Comparison of ENCODE assay signal across 26 cellular contexts in genomic region chr13:31101511-31102170, GRCh38.
DNase-seq lines count a peak whose midpoint lies in the region; ATAC-seq, FAIRE-seq and TF ChIP-seq lines count a peak whose summit lies in the region.
"Had no signal": no experiment of that assay in that cellular context is flagged by ENCODE, and none has a peak within 500 bp of the region (broad histone marks: within the 10 kb centered on the region; RNA-seq: fewer than 3 reads in every experiment).

No MANE protein-coding gene starts in this region.

- CTCF ChIA-PET in activated CD4-positive, alpha-beta memory T cell treated with anti-CD3 and anti-CD28 coated beads, Interleukin-2, amount 10 ng/mL, durations not matched to agents 7 days and 5 days (lab: Charles Lee), result no interaction called here

- DNase-seq in Right ventricle myocardium superior (no peak), cardiac septum (ENCODE audit: low spot score) (no peak), bronchial epithelial cell (ENCODE audit: low read depth) (no peak), islet precursor cell (peak; percentile 55), epidermal melanocyte (ENCODE audit: insufficient read length, low spot score) (no peak)
- no peak for DNase-seq in stimulated activated naive CD4-positive, alpha-beta T cell treated with Interleukin-2 at 50 U/mL for 16 hours (lab: John Stamatoyannopoulos, UW)
- no peak for DNase-seq in activated CD4-positive, alpha-beta memory T cell treated with anti-CD3 and anti-CD28 coated beads, Interleukin-2, amount 10 ng/mL, durations not matched to agents 7 days and 5 days
- no peak for DNase-seq in activated T-cell treated with anti-CD3 and anti-CD28 coated beads, Interleukin-2, amount 50 U/mL, for 4 hours
- DNase-seq: activated CD4-positive, alpha-beta T cell treated with anti-CD3 and anti-CD28 coated beads, Interleukin-2, amount 10 ng/mL, durations not matched to agents 7 days and 5 days; activated CD8-positive, alpha-beta memory T cell treated with anti-CD3 and anti-CD28 coated beads, Interleukin-2, amount 10 ng/mL, durations not matched to agents 7 days and 5 days; activated naive CD4-positive, alpha-beta T cell treated with anti-CD3 and anti-CD28 coated beads, Interleukin-2, amount 10 ng/mL, durations not matched to agents 7 days and 5 days; amniotic stem cell; DMS79 treated with DMSO at 0.1 percent for 48 hours; mesendoderm; NCI-H2029 treated with DMSO at 0.1 percent for 48 hours; NCI-H345; NCI-H774; right lobe of liver; stimulated activated CD8-positive, alpha-beta memory T cell treated with anti-CD3 and anti-CD28 coated beads, Interleukin-4, amount 100 ng/mL, for 48 hours; transverse colon; WERI-Rb-1 had no signal

- FAIRE-seq in bronchial epithelial cell (lab: Jason Lieb, UNC), result peak; percentile 13
- FAIRE-seq: A204.1, HepG2 had no signal

- no peak overlapping the region for H3K4me3 Mint-ChIP-seq in activated CD4-positive, alpha-beta memory T cell treated with anti-CD3 and anti-CD28 coated beads, Interleukin-2, amount 10 ng/mL, durations not matched to agents 7 days and 5 days
- no peak overlapping the region for H3K4me3 Mint-ChIP-seq in activated T-cell treated with anti-CD3 and anti-CD28 coated beads, Interleukin-2, amount 50 U/mL, for 4 hours
- H3K4me3 Mint-ChIP-seq: activated CD4-positive, alpha-beta T cell treated with anti-CD3 and anti-CD28 coated beads, Interleukin-2, amount 10 ng/mL, durations not matched to agents 7 days and 5 days; activated CD8-positive, alpha-beta memory T cell treated with anti-CD3 and anti-CD28 coated beads, Interleukin-2, amount 10 ng/mL, durations not matched to agents 7 days and 5 days; activated naive CD4-positive, alpha-beta T cell treated with anti-CD3 and anti-CD28 coated beads, Interleukin-2, amount 10 ng/mL, durations not matched to agents 7 days and 5 days; dendritic cell treated with granulocyte-macrophage colony-stimulating factor and Interleukin-4, amounts not matched to agents 40 ng/mL and 50 ng/mL, for 4 days; nephron had no signal

- TF ChIP-seq CTCF in bronchial epithelial cell (IDR thresholded peaks at IDR 0.05; ENCODE audit: insufficient read depth, low read length, severe bottlenecking), result no peak

- intact Hi-C loops in Right ventricle myocardium superior (cut with DNase I), result no loop called here
- intact Hi-C loops in cardiac septum (cut with DNase I), result no loop called here

- H3K9me3 Mint-ChIP-seq in activated CD4-positive, alpha-beta memory T cell treated with anti-CD3 and anti-CD28 coated beads, Interleukin-2, amount 10 ng/mL, durations not matched to agents 7 days and 5 days, result no peaks in the 10 kb centered on the region
- no peaks in the 10 kb centered on the region for H3K9me3 Mint-ChIP-seq in activated T-cell treated with anti-CD3 and anti-CD28 coated beads, Interleukin-2, amount 50 U/mL, for 4 hours
- H3K9me3 Mint-ChIP-seq: activated CD4-positive, alpha-beta T cell treated with anti-CD3 and anti-CD28 coated beads, Interleukin-2, amount 10 ng/mL, durations not matched to agents 7 days and 5 days; activated naive CD4-positive, alpha-beta T cell treated with anti-CD3 and anti-CD28 coated beads, Interleukin-2, amount 10 ng/mL, durations not matched to agents 7 days and 5 days; dendritic cell treated with granulocyte-macrophage colony-stimulating factor and Interleukin-4, amounts not matched to agents 40 ng/mL and 50 ng/mL, for 4 days; nephron had no signal

- POLR2A ChIA-PET in activated CD4-positive, alpha-beta memory T cell treated with anti-CD3 and anti-CD28 coated beads, Interleukin-2, amount 10 ng/mL, durations not matched to agents 7 days and 5 days (lab: Charles Lee), result no interaction called here

- ATAC-seq in Right ventricle myocardium superior (ENCODE audit: poor library complexity), result peak; percentile 88
- ATAC-seq in activated T-cell treated with anti-CD3 and anti-CD28 coated beads, Interleukin-2, amount 50 U/mL, for 4 hours, result no peak
- ATAC-seq: activated CD8-positive, alpha-beta memory T cell treated with anti-CD3 and anti-CD28 coated beads, Interleukin-2, amount 10 ng/mL, durations not matched to agents 7 days and 5 days; HCT116; HepG2; right lobe of liver had no signal

- H3K27ac Mint-ChIP-seq in activated CD4-positive, alpha-beta memory T cell treated with anti-CD3 and anti-CD28 coated beads, Interleukin-2, amount 10 ng/mL, durations not matched to agents 7 days and 5 days, result no peak overlapping the region
- H3K27ac Mint-ChIP-seq: activated CD4-positive, alpha-beta T cell treated with anti-CD3 and anti-CD28 coated beads, Interleukin-2, amount 10 ng/mL, durations not matched to agents 7 days and 5 days; activated CD8-positive, alpha-beta memory T cell treated with anti-CD3 and anti-CD28 coated beads, Interleukin-2, amount 10 ng/mL, durations not matched to agents 7 days and 5 days; activated naive CD4-positive, alpha-beta T cell treated with anti-CD3 and anti-CD28 coated beads, Interleukin-2, amount 10 ng/mL, durations not matched to agents 7 days and 5 days; dendritic cell treated with granulocyte-macrophage colony-stimulating factor and Interleukin-4, amounts not matched to agents 40 ng/mL and 50 ng/mL, for 4 days; nephron had no signal

- no peaks in the 10 kb centered on the region for H3K36me3 ChIP-seq in bronchial epithelial cell (ENCODE audit: control insufficient read depth, insufficient read depth, low read length)
- H3K36me3 ChIP-seq: right lobe of liver, transverse colon, WERI-Rb-1 had no signal

- H3K4me1 Mint-ChIP-seq in activated CD4-positive, alpha-beta memory T cell treated with anti-CD3 and anti-CD28 coated beads, Interleukin-2, amount 10 ng/mL, durations not matched to agents 7 days and 5 days, result no peaks in the 10 kb centered on the region
- H3K4me1 Mint-ChIP-seq in activated T-cell treated with anti-CD3 and anti-CD28 coated beads, Interleukin-2, amount 50 U/mL, for 4 hours (ENCODE audit: low read depth), result no peaks in the 10 kb centered on the region
- H3K4me1 Mint-ChIP-seq: activated CD4-positive, alpha-beta T cell treated with anti-CD3 and anti-CD28 coated beads, Interleukin-2, amount 10 ng/mL, durations not matched to agents 7 days and 5 days; activated CD8-positive, alpha-beta memory T cell treated with anti-CD3 and anti-CD28 coated beads, Interleukin-2, amount 10 ng/mL, durations not matched to agents 7 days and 5 days; activated naive CD4-positive, alpha-beta T cell treated with anti-CD3 and anti-CD28 coated beads, Interleukin-2, amount 10 ng/mL, durations not matched to agents 7 days and 5 days had no signal

- peaks cover 66% of the 10 kb centered on the region for H3K27me3 Mint-ChIP-seq in activated CD4-positive, alpha-beta memory T cell treated with anti-CD3 and anti-CD28 coated beads, Interleukin-2, amount 10 ng/mL, durations not matched to agents 7 days and 5 days
- peaks cover 24% of the 10 kb centered on the region for H3K27me3 Mint-ChIP-seq in activated T-cell treated with anti-CD3 and anti-CD28 coated beads, Interleukin-2, amount 50 U/mL, for 4 hours (ENCODE audit: low read depth)

- H3K4me3 ChIP-seq in bronchial epithelial cell (ENCODE audit: low read depth, low read length), result no peak overlapping the region
- H3K4me3 ChIP-seq: right lobe of liver, transverse colon had no signal

- peaks cover 2% of the 10 kb centered on the region for H3K27me3 ChIP-seq in bronchial epithelial cell (ENCODE audit: control insufficient read depth, insufficient read depth, low read length)
- H3K27me3 ChIP-seq: right lobe of liver had no signal

- H3K36me3 Mint-ChIP-seq in activated CD4-positive, alpha-beta memory T cell treated with anti-CD3 and anti-CD28 coated beads, Interleukin-2, amount 10 ng/mL, durations not matched to agents 7 days and 5 days (ENCODE audit: low read depth), result no peaks in the 10 kb centered on the region
- no peaks in the 10 kb centered on the region for H3K36me3 Mint-ChIP-seq in activated T-cell treated with anti-CD3 and anti-CD28 coated beads, Interleukin-2, amount 50 U/mL, for 4 hours (ENCODE audit: insufficient read depth)
- H3K36me3 Mint-ChIP-seq: activated CD8-positive, alpha-beta memory T cell treated with anti-CD3 and anti-CD28 coated beads, Interleukin-2, amount 10 ng/mL, durations not matched to agents 7 days and 5 days; activated naive CD4-positive, alpha-beta T cell treated with anti-CD3 and anti-CD28 coated beads, Interleukin-2, amount 10 ng/mL, durations not matched to agents 7 days and 5 days had no signal
